Comparison of ENCODE assay signal across 8 cellular contexts in genomic region chr11:68314203-68314885, GRCh38. TPM values are rescaled to one million over a fixed set of nuclear protein-coding genes. Genes with fewer than 3 reads are reported as not detected.
DNase-seq lines count a peak whose midpoint lies in the region; ATAC-seq and TF ChIP-seq lines count a peak whose summit lies in the region.

No MANE protein-coding gene starts in this region.

- H3K36me3 Mint-ChIP-seq in stimulated activated naive CD8-positive, alpha-beta T cell treated with anti-CD3 and anti-CD28 coated beads, Interleukin-15, Interleukin-2, amounts not matched to agents 100 ng/mL and 50 ng/mL, for 24 hours (ENCODE audit: low read depth): no peaks in the 10 kb centered on the region

- DNase-seq in stimulated activated naive CD8-positive, alpha-beta T cell treated with anti-CD3 and anti-CD28 coated beads, Interleukin-15, Interleukin-2, amounts not matched to agents 100 U/mL and 50 U/mL, for 24 hours: no peak
- DNase-seq in astrocyte of the spinal cord (ENCODE audit: low read depth, low spot score): peak; percentile 38
- no peak for DNase-seq in lower lobe of right lung
- DNase-seq in aorta: no peak
- no peak for DNase-seq in NCI-H2227 treated with DMSO at 0.1 percent for 48 hours (lab: John Stamatoyannopoulos, UW)
- no peak for DNase-seq in HPDE6-E6E7 (ENCODE audit: extremely low spot score)

- H3K4me1 Mint-ChIP-seq in stimulated activated naive CD8-positive, alpha-beta T cell treated with anti-CD3 and anti-CD28 coated beads, Interleukin-15, Interleukin-2, amounts not matched to agents 100 ng/mL and 50 ng/mL, for 24 hours (ENCODE audit: low read depth): peaks cover 21% of the 10 kb centered on the region

- H3K4me3 ChIP-seq in astrocyte of the spinal cord (ENCODE audit: low read depth, low read length): peak overlapping the region; percentile 58
- H3K4me3 ChIP-seq in lower lobe of right lung: peak overlapping the region; percentile 67
- peak overlapping the region; percentile 16 to 97 for H3K4me3 ChIP-seq in aorta (ENCODE audit: low read length in 2 of 2)

- H3K27ac ChIP-seq in lower lobe of right lung (peak overlapping the region; percentile 66), aorta (ENCODE audit: low read depth in 1 of 2, low read length in 2 of 2) (peak overlapping the region; percentile 65 to 77)

- in situ Hi-C loops in astrocyte of the spinal cord (cut with HindIII; ENCODE audit: low sequenced_read_pairs): no loop called here

- H3K9me3 Mint-ChIP-seq in stimulated activated naive CD8-positive, alpha-beta T cell treated with anti-CD3 and anti-CD28 coated beads, Interleukin-15, Interleukin-2, amounts not matched to agents 100 ng/mL and 50 ng/mL, for 24 hours: no peaks in the 10 kb centered on the region

- no peaks in the 10 kb centered on the region for H3K36me3 ChIP-seq in lower lobe of right lung
- H3K36me3 ChIP-seq in aorta (ENCODE audit: control insufficient read depth in 1 of 2, insufficient read depth in 2 of 2, low read length in 1 of 2): no peaks in the 10 kb centered on the region

- TF ChIP-seq CTCF in astrocyte of the spinal cord (IDR thresholded peaks at IDR 0.05; ENCODE audit: low read depth, low read length) (no peak), lower lobe of right lung (IDR thresholded peaks at IDR 0.05) (no peak)

- H3K27ac Mint-ChIP-seq in stimulated activated naive CD8-positive, alpha-beta T cell treated with anti-CD3 and anti-CD28 coated beads, Interleukin-15, Interleukin-2, amounts not matched to agents 100 ng/mL and 50 ng/mL, for 24 hours: no peak overlapping the region

- intact Hi-C loops in lower lobe of right lung (cut with DNase I): no loop called here
- intact Hi-C loops in aorta (cut with DNase I): loop anchor here (2.0 to 5.0 kb wide), 3 partner anchors 42 to 68 kb away; partner anchors contain the start of gene C11orf24 (in 2 of the 2)

- H3K4me1 ChIP-seq in lower lobe of right lung (peaks cover 52% of the 10 kb centered on the region), aorta (ENCODE audit: control insufficient read depth in 1 of 2, insufficient read depth in 2 of 2, low read length in 2 of 2) (no peaks in the 10 kb centered on the region)

- H3K4me3 Mint-ChIP-seq in stimulated activated naive CD8-positive, alpha-beta T cell treated with anti-CD3 and anti-CD28 coated beads, Interleukin-15, Interleukin-2, amounts not matched to agents 100 ng/mL and 50 ng/mL, for 24 hours: peak overlapping the region; percentile 91

- H3K27me3 ChIP-seq in lower lobe of right lung (ENCODE audit: low read depth) (no peaks in the 10 kb centered on the region), aorta (ENCODE audit: control insufficient read depth in 1 of 2, insufficient read depth in 2 of 2, low read length in 1 of 2) (no peaks in the 10 kb centered on the region)

- H3K27me3 Mint-ChIP-seq in stimulated activated naive CD8-positive, alpha-beta T cell treated with anti-CD3 and anti-CD28 coated beads, Interleukin-15, Interleukin-2, amounts not matched to agents 100 ng/mL and 50 ng/mL, for 24 hours: peaks cover 15% of the 10 kb centered on the region

- WGBS in aorta, 2 donors: 9 to 10% methylated on average over 17 of the region's 17 CpGs

- ATAC-seq in stimulated activated naive CD8-positive, alpha-beta T cell treated with anti-CD3 and anti-CD28 coated beads, Interleukin-15, Interleukin-2, amounts not matched to agents 100 U/mL and 50 U/mL, for 24 hours: no peak
- ATAC-seq in lower lobe of right lung (peak; percentile 16 to 31), aorta (ENCODE audit: low FRiP score) (peak; percentile 12), HG03135 (IDR thresholded peaks at IDR 0.05; ENCODE audit: unreplicated experiment) (no peak)

- H3K9me3 ChIP-seq in lower lobe of right lung (no peaks in the 10 kb centered on the region), aorta (ENCODE audit: control insufficient read depth, low read length) (no peaks in the 10 kb centered on the region)

RNA-seq across cellular contexts. Expression of gene LRP5, which starts 2.0 kb away (rescaled TPM):
- total RNA-seq in lower lobe of right lung (66.1 TPM), aorta (100 to 1,000 TPM in 1 of 2 donors, 10 to 100 TPM in 1; 85.9 to 103 TPM)
- polyA plus RNA-seq in aorta: 10 to 100 TPM; 23.9 to 53.2 TPM

RNA-seq across cellular contexts. Expression of gene C11orf24, which starts 42.6 kb away (rescaled TPM):
- total RNA-seq in lower lobe of right lung (24.7 TPM), aorta (10 to 100 TPM; 48.9 to 65.5 TPM)
- 10 to 100 TPM; 37.7 to 39.1 TPM for polyA plus RNA-seq in aorta

Comparison
In these comparisons a context has a peak if more than half of its experiments do, and no peak if none do; other contexts are left out.
1. ATAC-seq: peak in lower lobe of right lung (2 of 2) and aorta (single experiment); none in stimulated activated naive CD8-positive, alpha-beta T cell treated with anti-CD3 and anti-CD28 coated beads, Interleukin-15, Interleukin-2, amounts not matched to agents 100 U/mL and 50 U/mL, for 24 hours (single experiment) and HG03135 (single experiment).
2. Peak in every context shown above with its lines, with median percentiles within 50 percentile points of each other: H3K4me3 ChIP-seq.